Comparison of ENCODE assay signal across 14 cellular contexts in genomic region chr2:45822272-45822630, GRCh38.
DNase-seq lines count a peak whose midpoint lies in the region; ATAC-seq, FAIRE-seq and TF ChIP-seq lines count a peak whose summit lies in the region.
"Had no signal": no experiment of that assay in that cellular context is flagged by ENCODE, and none has a peak within 500 bp of the region (broad histone marks: within the 10 kb centered on the region; RNA-seq: fewer than 3 reads in every experiment).

No MANE protein-coding gene starts in this region.

- H4K20me1 ChIP-seq in mammary epithelial cell (ENCODE audit: insufficient read depth, low read length): no peaks in the 10 kb centered on the region

- H3K9ac ChIP-seq in mammary epithelial cell (ENCODE audit: insufficient read depth, low read length): no peak overlapping the region

- peak overlapping the region; percentile 63 for H2AFZ ChIP-seq in mammary epithelial cell (ENCODE audit: low read depth, low read length)

- H3K9me3 ChIP-seq in mammary epithelial cell (replicated peaks; ENCODE audit: insufficient read depth, low read length) (no peaks in the 10 kb centered on the region), muscle layer of duodenum (ENCODE audit: control insufficient read depth in 1 of 2, low read length in 2 of 2) (no peaks in the 10 kb centered on the region)

- H3K27ac ChIP-seq in mammary epithelial cell (ENCODE audit: insufficient read depth, low read depth, low read length) (no peak overlapping the region), muscle layer of duodenum (ENCODE audit: low read length) (peak overlapping the region; percentile 19)
- H3K27ac ChIP-seq: epithelial cell of prostate had no signal

- H3K27me3 ChIP-seq in mammary epithelial cell (ENCODE audit: insufficient read depth, low read length): no peaks in the 10 kb centered on the region
- no peaks in the 10 kb centered on the region for H3K27me3 ChIP-seq in muscle layer of duodenum (ENCODE audit: low read depth, low read length)

- FAIRE-seq in urothelium cell line (lab: Jason Lieb, UNC): no peak

- peaks cover 33% of the 10 kb centered on the region for H3K4me1 ChIP-seq in mammary epithelial cell (ENCODE audit: insufficient read depth, low read length)
- peaks cover 4 to 35% of the 10 kb centered on the region in 2 donors for H3K4me1 ChIP-seq in muscle layer of duodenum (ENCODE audit: control insufficient read depth in 1 of 2, insufficient read depth in 2 of 2, low read length in 2 of 2)

- H3K4me2 ChIP-seq in mammary epithelial cell (ENCODE audit: insufficient read depth, low read depth, low read length): peak overlapping the region; percentile 79

- WGBS in mammary epithelial cell (ENCODE audit: low coverage, missing lambda C conversion rate): 10% methylated on average over 3 of the region's 5 CpGs

- H3K4me3 ChIP-seq in mammary epithelial cell (replicated peaks in 1 of 3; ENCODE audit: insufficient read depth in 1 of 3, low read depth in 2 of 3, low read length in 3 of 3): no peak overlapping the region
- H3K4me3 ChIP-seq in muscle layer of duodenum (ENCODE audit: low read depth in 1 of 2, low read length in 2 of 2): no peak overlapping the region

- no peaks in the 10 kb centered on the region for H3K79me2 ChIP-seq in mammary epithelial cell (ENCODE audit: insufficient read depth, low read length)

- CTCF ChIA-PET in mammary epithelial cell (lab: Charles Lee; ENCODE audit: low non-redundant PET): no interaction called here

- dilution Hi-C loops in mammary epithelial cell (cut with HindIII; ENCODE audit: low sequenced_read_pairs): no loop called here

- ATAC-seq in Right ventricle myocardium inferior: peak; percentile 1
- ATAC-seq in left cardiac atrium: no peak
- no peak for ATAC-seq in GM18505 (IDR thresholded peaks at IDR 0.05; ENCODE audit: unreplicated experiment)
- ATAC-seq: natural killer cell had no signal

- DNase-seq in Right ventricle myocardium inferior (ENCODE audit: missing footprints) (peak; percentile 64), left cardiac atrium (no peak), mammary epithelial cell (no peak), urothelium cell line (ENCODE audit: low spot score) (peak; percentile 45), NCI-H1092 (lab: John Stamatoyannopoulos, UW) (no peak)
- DNase-seq in stimulated activated CD8-positive, alpha-beta memory T cell treated with anti-CD3 and anti-CD28 coated beads, Interleukin-4, amount 100 ng/mL, for 48 hours: no peak
- DNase-seq: central memory CD4-positive, alpha-beta T cell; DND-41; natural killer cell; NCI-H187; T-cell had no signal

- BruUV-seq in mammary epithelial cell (replicated peaks; lab: Mats Ljungman, UMichigan): no TSS peak

- no peak for TF ChIP-seq POLR2A in GM18505 (IDR thresholded peaks at IDR 0.05; ENCODE audit: borderline replicate concordance, extremely low read depth, insufficient read depth, insufficient read length)

- in situ Hi-C loops in mammary epithelial cell (cut with MboI; ENCODE audit: low sequenced_read_pairs in 2 of 2): no loop called here

- H3K36me3 ChIP-seq in mammary epithelial cell (ENCODE audit: insufficient read depth, low read length) (no peaks in the 10 kb centered on the region), muscle layer of duodenum (ENCODE audit: control insufficient read depth in 1 of 2, insufficient read depth in 2 of 2, low read length in 2 of 2) (no peaks in the 10 kb centered on the region)

- no peak for TF ChIP-seq CTCF in mammary epithelial cell (conservative IDR thresholded peaks at IDR 0.05 in 1 of 2, IDR thresholded peaks at IDR 0.05 in 1 of 2; ENCODE audit: extremely low read depth in 1 of 2, insufficient read depth in 1 of 2, low read depth in 1 of 2, low read length in 2 of 2)

- intact Hi-C loops in Right ventricle myocardium inferior (cut with DNase I) (loop anchor here (2.0 to 5.0 kb wide), 4 partner anchors 35 to 171 kb away; partner anchors contain the start of gene PRKCE), left cardiac atrium (cut with DNase I) (loop anchor here in 1 of 2 donors (5.0 kb wide), 1 partner anchor 85 kb away; no protein-coding TSS in a partner anchor), mammary epithelial cell (cut with micrococcal nuclease) (no loop called here)

Comparison
In these comparisons a context has a peak if more than half of its experiments do, and no peak if none do; other contexts are left out.
1. DNase-seq: peak in Right ventricle myocardium inferior (single experiment) and urothelium cell line (single experiment); none in left cardiac atrium (single experiment), mammary epithelial cell (single experiment), stimulated activated CD8-positive, alpha-beta memory T cell treated with anti-CD3 and anti-CD28 coated beads, Interleukin-4, amount 100 ng/mL, for 48 hours (single experiment) and NCI-H1092 (single experiment).